In the genomic region with DNA sequence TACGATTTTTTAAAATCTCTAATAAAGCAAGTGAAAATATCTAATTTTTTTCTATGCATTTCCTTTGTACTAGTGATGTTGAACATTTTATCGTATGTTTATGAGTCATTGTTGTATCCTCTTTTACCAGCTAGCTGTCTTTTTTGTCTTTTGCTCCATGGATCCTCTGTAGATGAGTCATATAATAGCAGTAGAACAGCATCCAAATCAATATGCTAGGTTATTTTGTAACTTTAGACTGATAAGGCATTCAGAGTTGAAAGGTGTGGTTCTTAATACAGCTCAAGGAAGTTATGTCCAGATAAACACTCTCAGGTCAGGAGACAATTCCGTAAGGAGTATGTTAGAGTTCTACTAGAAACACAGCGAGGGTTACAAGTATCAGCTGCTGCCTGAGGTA, we compare ENCODE assay signal across 2 cellular contexts.
TF ChIP-seq lines count a peak whose summit lies in the region.

No MANE protein-coding gene starts in this region.

TF ChIP-seq in IMR-90, 13 proteins besides CTCF, POLR2A, EP300 and RAD21:
- TF ChIP-seq, protein P1, sequence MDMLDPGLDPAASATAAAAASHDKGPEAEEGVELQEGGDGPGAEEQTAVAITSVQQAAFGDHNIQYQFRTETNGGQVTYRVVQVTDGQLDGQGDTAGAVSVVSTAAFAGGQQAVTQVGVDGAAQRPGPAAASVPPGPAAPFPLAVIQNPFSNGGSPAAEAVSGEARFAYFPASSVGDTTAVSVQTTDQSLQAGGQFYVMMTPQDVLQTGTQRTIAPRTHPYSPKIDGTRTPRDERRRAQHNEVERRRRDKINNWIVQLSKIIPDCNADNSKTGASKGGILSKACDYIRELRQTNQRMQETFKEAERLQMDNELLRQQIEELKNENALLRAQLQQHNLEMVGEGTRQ (IDR thresholded peaks at IDR 0.05; ENCODE audit: low read depth, low read length), result no peak
- no peak for TF ChIP-seq CEBPB (IDR thresholded peaks at IDR 0.05; ENCODE audit: low read depth, low read length)
- TF ChIP-seq RFX5 (IDR thresholded peaks at IDR 0.05; ENCODE audit: low read depth, low read length), result no peak
- TF ChIP-seq MAFK (IDR thresholded peaks at IDR 0.05; ENCODE audit: low read depth, low read length), result no peak
- no peak for TF ChIP-seq SMC3 (IDR thresholded peaks at IDR 0.05; ENCODE audit: low read depth, low read length)
- no peak for TF ChIP-seq BHLHE40 (IDR thresholded peaks at IDR 0.05; ENCODE audit: low read depth, low read length)
- TF ChIP-seq ELK1 (IDR thresholded peaks at IDR 0.05; ENCODE audit: borderline replicate concordance, low read depth, low read length), result no peak
- no peak for TF ChIP-seq MXI1 (IDR thresholded peaks at IDR 0.05; ENCODE audit: borderline replicate concordance, low read depth, low read length)
- TF ChIP-seq RCOR1 (IDR thresholded peaks at IDR 0.05; ENCODE audit: insufficient replicate concordance, low read length), result no peak

TF ChIP-seq in K562, 482 proteins besides CTCF, POLR2A, EP300 and RAD21:
- no peak for TF ChIP-seq CEBPG (CRISPR knock-in tag; IDR thresholded peaks at IDR 0.05)
- TF ChIP-seq CEBPG (tag; conservative IDR thresholded peaks at IDR 0.05 in 1 of 2, IDR thresholded peaks at IDR 0.05 in 1 of 2), result no peak
- 0 out of 2 replicates have a peak, but pooled peaks have one; percentile 44 for TF ChIP-seq JUNB (CRISPR knock-in tag; conservative IDR thresholded peaks at IDR 0.05)
- no peak for TF ChIP-seq ZNF395 (CRISPR knock-in tag; IDR thresholded peaks at IDR 0.05)
- TF ChIP-seq ZNF316 (IDR thresholded peaks at IDR 0.05), result no peak
- no peak for TF ChIP-seq ARNT (IDR thresholded peaks at IDR 0.05)
- TF ChIP-seq CHD1 (IDR thresholded peaks at IDR 0.05; ENCODE audit: low read length), result no peak
- no peak for TF ChIP-seq FUS (optimal IDR thresholded peaks at IDR 0.05; ENCODE audit: low read depth, low read length)
- TF ChIP-seq MAFG (tag; conservative IDR thresholded peaks at IDR 0.05), result no peak
TF ChIP-seq in K562: peak in this region for 1.
